Comparison of ENCODE assay signal across 8 cellular contexts in the genomic region with DNA sequence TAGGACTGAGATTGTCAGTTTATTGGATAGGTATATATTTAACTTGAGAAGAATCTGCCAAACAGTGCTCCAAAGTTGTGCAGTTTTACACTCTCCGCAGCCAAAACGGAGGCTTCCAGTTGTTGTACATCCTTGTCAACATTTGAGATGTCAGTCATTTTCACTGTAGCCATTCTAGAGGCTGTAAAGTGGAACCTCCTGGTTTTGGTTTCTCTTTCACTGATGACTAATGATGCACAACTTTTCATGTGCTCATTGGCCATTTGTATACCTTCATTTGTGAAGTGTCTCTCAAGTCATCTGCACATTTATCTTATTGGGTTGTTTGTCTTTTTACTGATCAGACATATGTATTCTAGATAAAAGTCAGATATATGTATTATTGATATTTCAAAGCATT. TPM values are rescaled to one million over a fixed set of nuclear protein-coding genes. Genes with fewer than 3 reads are reported as not detected.
DNase-seq lines count a peak whose midpoint lies in the region; ATAC-seq lines count a peak whose summit lies in the region.
"Not testable (repeated sequence)": the region's sequence is repeated elsewhere in the genome, so short reads cannot be mapped to it uniquely, and the experiment has no call there.
"Had no signal": no experiment of that assay in that cellular context is flagged by ENCODE, and none has a peak within 500 bp of the region (broad histone marks: within the 10 kb centered on the region; RNA-seq: fewer than 3 reads in every experiment).

No MANE protein-coding gene starts in this region.

- not testable (repeated sequence) for H3K27me3 Mint-ChIP-seq in activated CD4-positive, alpha-beta memory T cell treated with anti-CD3 and anti-CD28 coated beads for 36 hours

- POLR2A ChIA-PET in activated CD4-positive, alpha-beta memory T cell treated with anti-CD3 and anti-CD28 coated beads for 36 hours (lab: Charles Lee), result not testable (repeated sequence)

- not testable (repeated sequence) for H3K36me3 Mint-ChIP-seq in activated CD4-positive, alpha-beta memory T cell treated with anti-CD3 and anti-CD28 coated beads for 36 hours

- DNase-seq in activated CD4-positive, alpha-beta memory T cell treated with anti-CD3 and anti-CD28 coated beads for 36 hours, result peak; percentile 19

- H3K4me3 Mint-ChIP-seq in activated CD4-positive, alpha-beta memory T cell treated with anti-CD3 and anti-CD28 coated beads for 36 hours, result not testable (repeated sequence)

- H3K9me3 Mint-ChIP-seq in activated CD4-positive, alpha-beta memory T cell treated with anti-CD3 and anti-CD28 coated beads for 36 hours, result not testable (repeated sequence)

- ATAC-seq in GM18867 (IDR thresholded peaks at IDR 0.05; ENCODE audit: unreplicated experiment) (peak; percentile 70), GM19467 (IDR thresholded peaks at IDR 0.05; ENCODE audit: unreplicated experiment) (peak; percentile 76), HG02571 (IDR thresholded peaks at IDR 0.05; ENCODE audit: unreplicated experiment) (peak; percentile 54), HG02973 (IDR thresholded peaks at IDR 0.05; ENCODE audit: unreplicated experiment) (peak; percentile 54), HG03460 (IDR thresholded peaks at IDR 0.05; ENCODE audit: unreplicated experiment) (peak; percentile 57), esophagus mucosa (peak; percentile 38)

- not testable (repeated sequence) for H3K27ac Mint-ChIP-seq in activated CD4-positive, alpha-beta memory T cell treated with anti-CD3 and anti-CD28 coated beads for 36 hours

- H3K4me1 Mint-ChIP-seq in activated CD4-positive, alpha-beta memory T cell treated with anti-CD3 and anti-CD28 coated beads for 36 hours (ENCODE audit: low read depth), result not testable (repeated sequence)

- intact Hi-C loops in activated CD4-positive, alpha-beta memory T cell treated with anti-CD3 and anti-CD28 coated beads for 36 hours (cut with micrococcal nuclease), result not testable (repeated sequence)

- CTCF ChIA-PET in activated CD4-positive, alpha-beta memory T cell treated with anti-CD3 and anti-CD28 coated beads for 36 hours (lab: Charles Lee), result not testable (repeated sequence)

RNA-seq across cellular contexts. Expression of a gene that starts 22.5 kb away (rescaled TPM):
- under 1 TPM; 0.14 to 0.19 TPM for total RNA-seq in activated CD4-positive, alpha-beta memory T cell treated with anti-CD3 and anti-CD28 coated beads for 36 hours
- 0.88 TPM for total RNA-seq in esophagus mucosa
- total RNA-seq: H7 had no signal

Comparison
In these comparisons a context has a peak if more than half of its experiments do, and no peak if none do; other contexts are left out.
1. Peak in every context shown above with its lines: DNase-seq and ATAC-seq.